12 cellular contexts compared by ENCODE assay signal in the genomic region with DNA sequence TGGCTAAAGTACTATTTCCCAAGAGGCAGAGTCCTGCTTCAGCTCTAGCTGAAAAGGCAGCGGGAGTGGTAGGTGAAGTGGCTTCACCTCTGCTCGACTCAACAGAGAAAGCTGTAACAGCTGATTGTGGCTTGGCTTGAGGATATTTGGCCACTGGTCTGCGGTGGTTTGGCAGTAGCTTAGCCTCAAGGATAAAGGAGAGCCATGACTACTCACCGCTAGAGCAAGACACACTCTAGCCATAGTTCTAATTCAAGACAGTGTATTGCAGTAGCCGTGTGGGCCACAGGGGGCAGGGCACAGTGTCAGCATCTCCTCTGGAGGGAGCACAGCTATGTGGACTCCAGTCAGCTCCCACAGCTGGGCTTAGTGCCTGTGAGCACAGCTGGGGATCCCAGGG. TPM values are rescaled to one million over a fixed set of nuclear protein-coding genes. Genes with fewer than 3 reads are reported as not detected.
DNase-seq lines count a peak whose midpoint lies in the region; ATAC-seq, FAIRE-seq and TF ChIP-seq lines count a peak whose summit lies in the region.
"Had no signal": no experiment of that assay in that cellular context is flagged by ENCODE, and none has a peak within 500 bp of the region (broad histone marks: within the 10 kb centered on the region; RNA-seq: fewer than 3 reads in every experiment).

No MANE protein-coding gene starts in this region.

- no peak for TF ChIP-seq POLR2A in GM12891 (IDR thresholded peaks at IDR 0.05; ENCODE audit: low read depth, low read length)

- no peaks in the 10 kb centered on the region for H3K27me3 ChIP-seq in CD4-positive, alpha-beta T cell (ENCODE audit: control insufficient read depth, insufficient read depth, low read length)

- DNase-seq in DMS 273 (lab: John Stamatoyannopoulos, UW; ENCODE audit: unreplicated experiment) = peak; percentile 11
- no peak for DNase-seq in DMS 273 treated with DMSO at 0.1 percent for 48 hours (lab: John Stamatoyannopoulos, UW)
- DNase-seq in LNCaP clone FGC (ENCODE audit: low read depth) = no peak
- DNase-seq in cardiac fibroblast (ENCODE audit: low read depth in 2 of 2) = no peak
- no peak for DNase-seq in mucosa of descending colon
- DNase-seq in OCI-M1 (lab: John Stamatoyannopoulos, UW) = no peak
- DNase-seq in GM12891 (ENCODE audit: insufficient read length, low spot score) = no peak
- DNase-seq in CD4-positive, alpha-beta T cell = no peak
- DNase-seq: DMS79 treated with DMSO at 0.1 percent for 48 hours, immature natural killer cell, NCI-H510A treated with DMSO at 0.1 percent for 48 hours had no signal

- H3K4me1 Mint-ChIP-seq in CD4-positive, alpha-beta T cell (ENCODE audit: low read depth) = no peaks in the 10 kb centered on the region
- H3K4me1 Mint-ChIP-seq: immature natural killer cell had no signal

- no peaks in the 10 kb centered on the region for H3K27me3 Mint-ChIP-seq in CD4-positive, alpha-beta T cell

- POLR2A ChIA-PET in CD4-positive, alpha-beta T cell (lab: Charles Lee) = no interaction called here

- CTCF ChIA-PET in CD4-positive, alpha-beta T cell (lab: Charles Lee) = no interaction called here

- intact Hi-C loops in mucosa of descending colon (cut with DNase I, micrococcal nuclease) = no loop called here
- intact Hi-C loops in CD4-positive, alpha-beta T cell (cut with DNase I, micrococcal nuclease) = no loop called here

- H3K9me3 ChIP-seq in mucosa of descending colon = peaks cover 27% of the 10 kb centered on the region
- H3K9me3 ChIP-seq in CD4-positive, alpha-beta T cell (ENCODE audit: control insufficient read depth, low read length) = peaks cover 40% of the 10 kb centered on the region

- FAIRE-seq in GM12891 (lab: Jason Lieb, UNC) = no peak
- FAIRE-seq: K562 had no signal

- peaks cover 32% of the 10 kb centered on the region for H3K9me3 Mint-ChIP-seq in CD4-positive, alpha-beta T cell

- peak; percentile 58 for ATAC-seq in mucosa of descending colon
- ATAC-seq in CD4-positive, alpha-beta T cell (ENCODE audit: poor library complexity) = no peak
- ATAC-seq: K562 had no signal

- H3K4me3 Mint-ChIP-seq in CD4-positive, alpha-beta T cell = no peak overlapping the region
- H3K4me3 Mint-ChIP-seq: immature natural killer cell had no signal

- peak; percentile 36 for TF ChIP-seq CTCF in LNCaP clone FGC (IDR thresholded peaks at IDR 0.05; ENCODE audit: control insufficient read depth, extremely low read depth, insufficient read depth)
- TF ChIP-seq CTCF in cardiac fibroblast (IDR thresholded peaks at IDR 0.05; ENCODE audit: low read depth, low read length) = peak; percentile 11
- no peak for TF ChIP-seq CTCF in mucosa of descending colon (IDR thresholded peaks at IDR 0.05)
- TF ChIP-seq CTCF in CD4-positive, alpha-beta T cell (IDR thresholded peaks at IDR 0.05) = no peak

- no peaks in the 10 kb centered on the region for H3K36me3 ChIP-seq in mucosa of descending colon (ENCODE audit: low read depth)

- no peak overlapping the region for H3K27ac ChIP-seq in CD4-positive, alpha-beta T cell (ENCODE audit: low read depth, low read length)

- no peak overlapping the region for H3K27ac Mint-ChIP-seq in CD4-positive, alpha-beta T cell
- H3K27ac Mint-ChIP-seq: immature natural killer cell had no signal

- no peaks in the 10 kb centered on the region for H3K4me1 ChIP-seq in mucosa of descending colon (ENCODE audit: low read depth)

- no peak overlapping the region for H3K4me3 ChIP-seq in LNCaP clone FGC (ENCODE audit: low read depth, low read length)
- H3K4me3 ChIP-seq in cardiac fibroblast (replicated peaks in 1 of 2; ENCODE audit: low read depth in 2 of 2, low read length in 2 of 2) = no peak overlapping the region
- no peak overlapping the region for H3K4me3 ChIP-seq in mucosa of descending colon
- H3K4me3 ChIP-seq: K562 had no signal

- peaks cover 31% of the 10 kb centered on the region for H3K36me3 Mint-ChIP-seq in CD4-positive, alpha-beta T cell (ENCODE audit: low read depth)

TF ChIP-seq in GM12891, 5 proteins besides CTCF, POLR2A, EP300 and RAD21:
- TF ChIP-seq POU2F2 (IDR thresholded peaks at IDR 0.05; ENCODE audit: low read depth, low read length) (no peak), POLR2AphosphoS5 (IDR thresholded peaks at IDR 0.05; ENCODE audit: low read depth, low read length) (no peak), TAF1 (IDR thresholded peaks at IDR 0.05; ENCODE audit: low read depth, low read length) (no peak), PAX5 (IDR thresholded peaks at IDR 0.05; ENCODE audit: insufficient read depth, low read length, severe bottlenecking) (no peak), SPI1 (IDR thresholded peaks at IDR 0.05; ENCODE audit: low read depth, low read length) (no peak)

RNA-seq across cellular contexts. Expression of gene TPRG1, which starts 23.5 kb away (rescaled TPM):
- total RNA-seq in mucosa of descending colon = 1 to 10 TPM; 1.4 to 3.2 (median 2.2) TPM
- 8.5 TPM for polyA plus RNA-seq in GM12891 (2012; ENCODE audit: low read depth, missing spikeins)
- total RNA-seq in CD4-positive, alpha-beta T cell = 1 to 10 TPM; 2.1 to 2.9 TPM
- total RNA-seq: K562 had no signal

Comparison
In these comparisons a context has a peak if more than half of its experiments do, and no peak if none do; other contexts are left out.
1. CTCF ChIP-seq: peak in LNCaP clone FGC (single experiment) and cardiac fibroblast (single experiment); none in mucosa of descending colon (single experiment) and CD4-positive, alpha-beta T cell (single experiment).